In genomic region chr3:151232991-151233390, GRCh38 we compare ENCODE assay signal across 22 cellular contexts. TPM values are rescaled to one million over a fixed set of nuclear protein-coding genes. Genes with fewer than 3 reads are reported as not detected.
"Had no signal": no experiment of that assay in that cellular context is flagged by ENCODE, and none has a peak within 500 bp of the region (broad histone marks: within the 10 kb centered on the region; RNA-seq: fewer than 3 reads in every experiment).

No MANE protein-coding gene starts in this region.

- H3K4me1 ChIP-seq: uterus had no signal

- H3K9me3 ChIP-seq: esophagus squamous epithelium, spleen, uterus had no signal

- H3K9me3 Mint-ChIP-seq: nephron, type B pancreatic cell had no signal

- ATAC-seq: foreskin keratinocyte, left colon, left ventricle myocardium superior, sciatic nerve had no signal

- H3K4me3 ChIP-seq: esophagus squamous epithelium, lung, spleen, uterus had no signal

- H3K36me3 ChIP-seq: esophagus squamous epithelium, spleen, uterus had no signal

- H3K27ac Mint-ChIP-seq: nephron, type B pancreatic cell had no signal

- H3K27ac ChIP-seq: esophagus squamous epithelium, foreskin keratinocyte, spleen, uterus had no signal

- DNase-seq: cortex of kidney; effector memory CD4-positive, alpha-beta T cell; esophagus squamous epithelium; foreskin keratinocyte; left colon; left ventricle myocardium superior; mesenchymal stem cell; midbrain; spleen; stimulated activated CD4-positive, alpha-beta T cell treated with anti-CD3 and anti-CD28 coated beads, Interleukin-15, amount 100 ng/mL, for 24 hours; stimulated activated CD4-positive, alpha-beta T cell treated with anti-CD3 and anti-CD28 coated beads, Interleukin-1b, Interleukin-23, amount 100 ng/mL, for 48 hours; stimulated activated CD4-positive, alpha-beta T cell treated with anti-CD3 and anti-CD28 coated beads, Interleukin-4, amount 100 ng/mL, for 24 hours; stimulated activated naive CD4-positive, alpha-beta T cell; uterus had no signal

- H3K36me3 Mint-ChIP-seq: type B pancreatic cell had no signal

- H3K27me3 ChIP-seq: esophagus squamous epithelium, foreskin keratinocyte, spleen, uterus had no signal

- H3K4me3 Mint-ChIP-seq: nephron, type B pancreatic cell had no signal

RNA-seq across cellular contexts. Expression of gene GPR171, which starts 30.0 kb away (rescaled TPM):
- total RNA-seq: epithelial cell of proximal tubule, foreskin keratinocyte, kidney epithelial cell, osteoblast, pulmonary artery endothelial cell had no signal
- polyA plus RNA-seq: foreskin keratinocyte had no signal

RNA-seq across cellular contexts. Expression of gene P2RY14, which starts 45.4 kb away (rescaled TPM):
- total RNA-seq: epithelial cell of proximal tubule, foreskin keratinocyte, kidney epithelial cell, osteoblast, pulmonary artery endothelial cell had no signal
- polyA plus RNA-seq: foreskin keratinocyte had no signal
